ENCODE assay signal across 8 cellular contexts in genomic region chr17:732788-733720, GRCh38. TPM values are rescaled to one million over a fixed set of nuclear protein-coding genes. Genes with fewer than 3 reads are reported as not detected.
DNase-seq lines count a peak whose midpoint lies in the region; ATAC-seq and TF ChIP-seq lines count a peak whose summit lies in the region.

No MANE protein-coding gene starts in this region.

- intact Hi-C loops in left colon (cut with DNase I, micrococcal nuclease) = no loop called here

- H3K27ac Mint-ChIP-seq in central memory CD8-positive, alpha-beta T cell (ENCODE audit: low read depth) = peak overlapping the region; percentile 82

- no peaks in the 10 kb centered on the region for H3K27me3 Mint-ChIP-seq in central memory CD8-positive, alpha-beta T cell

- H3K4me1 Mint-ChIP-seq in central memory CD8-positive, alpha-beta T cell = peaks cover 16% of the 10 kb centered on the region

- H3K36me3 Mint-ChIP-seq in central memory CD8-positive, alpha-beta T cell (ENCODE audit: insufficient read depth) = peaks cover 5% of the 10 kb centered on the region

- H3K4me3 Mint-ChIP-seq in central memory CD8-positive, alpha-beta T cell = peak overlapping the region; percentile 84

- H3K9me3 Mint-ChIP-seq in central memory CD8-positive, alpha-beta T cell = no peaks in the 10 kb centered on the region

- ATAC-seq in HG03103 (IDR thresholded peaks at IDR 0.05; ENCODE audit: low read depth, unreplicated experiment) (peak; percentile 31), SK-N-SH treated with all-trans-retinoic acid at 6 μM for 48 hours (peak; percentile 75), left colon (peak; percentile 58), GM19452 (IDR thresholded peaks at IDR 0.05; ENCODE audit: unreplicated experiment) (no peak)
- peak; percentile 35 for ATAC-seq in central memory CD8-positive, alpha-beta T cell (replicated peaks; ENCODE audit: extremely low read depth, poor library complexity, severe bottlenecking)

- DNase-seq in NCI-H2227 (lab: John Stamatoyannopoulos, UW; ENCODE audit: unreplicated experiment) (peak; percentile 42), NCI-H2227 treated with DMSO at 0.1 percent for 48 hours (lab: John Stamatoyannopoulos, UW) (no peak), left colon (peak in 1 of 2 donors; percentile 62)
- no peak for DNase-seq in central memory CD8-positive, alpha-beta T cell (ENCODE audit: low spot score in 2 of 2)
- DNase-seq in stimulated activated CD4-positive, alpha-beta T cell treated with anti-CD3 and anti-CD28 coated beads, Interleukin-1b, Interleukin-23, amount 100 ng/mL, for 4 hours (ENCODE audit: low read depth in 2 of 2) = peak; percentile 20 to 36

TF ChIP-seq in SK-N-SH treated with all-trans-retinoic acid at 6 μM for 48 hours, 23 proteins besides CTCF, POLR2A, EP300 and RAD21:
- TF ChIP-seq ZNF565 (CRISPR knock-in tag; conservative IDR thresholded peaks at IDR 0.05; ENCODE audit: low read depth) (no peak), ZNF70 (CRISPR knock-in tag; IDR thresholded peaks at IDR 0.05) (no peak), TCF4 (CRISPR knock-in tag; IDR thresholded peaks at IDR 0.05; ENCODE audit: borderline replicate concordance) (no peak), BACH2 (CRISPR knock-in tag; IDR thresholded peaks at IDR 0.05; ENCODE audit: borderline replicate concordance) (no peak), PATZ1 (CRISPR knock-in tag; IDR thresholded peaks at IDR 0.05; ENCODE audit: borderline replicate concordance) (no peak), GLIS3 (CRISPR knock-in tag; IDR thresholded peaks at IDR 0.05) (no peak), ZFP3 (CRISPR knock-in tag; IDR thresholded peaks at IDR 0.05) (no peak), CREB5 (CRISPR knock-in tag; IDR thresholded peaks at IDR 0.05; ENCODE audit: low read depth) (no peak), ZFP30 (CRISPR knock-in tag; IDR thresholded peaks at IDR 0.05) (no peak), ZNF8 (CRISPR knock-in tag; IDR thresholded peaks at IDR 0.05) (no peak), TSHZ2 (CRISPR knock-in tag; IDR thresholded peaks at IDR 0.05) (no peak), TOX (CRISPR knock-in tag; IDR thresholded peaks at IDR 0.05; ENCODE audit: borderline replicate concordance) (no peak), CSDC2 (CRISPR knock-in tag; IDR thresholded peaks at IDR 0.05) (no peak)

RNA-seq across cellular contexts. Expression of gene TLCD3A, which starts 0.7 kb away (rescaled TPM):
- 10 to 100 TPM; 11.3 to 15.1 TPM for total RNA-seq in left colon

RNA-seq across cellular contexts. Expression of gene VPS53, which starts 18.4 kb away (rescaled TPM):
- 10 to 100 TPM; 75.0 to 87.3 TPM for total RNA-seq in left colon

RNA-seq across cellular contexts. Expression of gene GEMIN4, which starts 19.0 kb away (rescaled TPM):
- 10 to 100 TPM; 12.4 to 15.2 TPM for total RNA-seq in left colon

RNA-seq across cellular contexts. Expression of gene GLOD4, which starts 49.0 kb away (rescaled TPM):
- total RNA-seq in left colon = 10 to 100 TPM; 80.8 to 99.0 TPM

RNA-seq across cellular contexts. Expression of gene MRM3, which starts 49.1 kb away (rescaled TPM):
- 10 to 100 TPM; 11.4 to 13.3 TPM for total RNA-seq in left colon

Comparison
In these comparisons a context has a peak if more than half of its experiments do, and no peak if none do; other contexts are left out.
1. DNase-seq: peak in NCI-H2227 (single experiment) and stimulated activated CD4-positive, alpha-beta T cell treated with anti-CD3 and anti-CD28 coated beads, Interleukin-1b, Interleukin-23, amount 100 ng/mL, for 4 hours (2 of 2); none in NCI-H2227 treated with DMSO at 0.1 percent for 48 hours (single experiment) and central memory CD8-positive, alpha-beta T cell (0 of 2).